ENCODE assay signal across 1 cellular context in the genomic region with DNA sequence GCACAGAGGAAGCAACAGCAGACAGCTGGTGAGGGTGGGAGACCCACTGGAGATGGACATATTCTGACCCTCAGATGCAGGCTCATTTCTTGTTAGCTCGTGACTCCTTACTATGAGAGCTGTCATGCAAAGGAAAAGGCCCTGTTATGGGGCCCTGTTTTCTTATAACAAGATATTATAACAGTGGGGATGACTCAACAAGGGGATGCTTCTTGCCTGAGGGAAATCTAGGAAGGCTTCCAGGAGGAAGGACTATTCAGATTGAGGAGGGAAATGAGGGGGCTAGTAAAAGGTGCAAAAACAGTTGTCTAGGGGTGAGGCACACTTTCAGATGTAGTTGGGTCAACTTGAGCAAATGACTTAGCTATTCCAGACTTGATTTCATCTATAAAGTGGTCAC.
TF ChIP-seq lines count a peak whose summit lies in the region.

No MANE protein-coding gene starts in this region.

TF ChIP-seq in GM23338, 12 proteins besides CTCF, POLR2A, EP300 and RAD21 (continued from another document):
- TF ChIP-seq, protein P1, sequence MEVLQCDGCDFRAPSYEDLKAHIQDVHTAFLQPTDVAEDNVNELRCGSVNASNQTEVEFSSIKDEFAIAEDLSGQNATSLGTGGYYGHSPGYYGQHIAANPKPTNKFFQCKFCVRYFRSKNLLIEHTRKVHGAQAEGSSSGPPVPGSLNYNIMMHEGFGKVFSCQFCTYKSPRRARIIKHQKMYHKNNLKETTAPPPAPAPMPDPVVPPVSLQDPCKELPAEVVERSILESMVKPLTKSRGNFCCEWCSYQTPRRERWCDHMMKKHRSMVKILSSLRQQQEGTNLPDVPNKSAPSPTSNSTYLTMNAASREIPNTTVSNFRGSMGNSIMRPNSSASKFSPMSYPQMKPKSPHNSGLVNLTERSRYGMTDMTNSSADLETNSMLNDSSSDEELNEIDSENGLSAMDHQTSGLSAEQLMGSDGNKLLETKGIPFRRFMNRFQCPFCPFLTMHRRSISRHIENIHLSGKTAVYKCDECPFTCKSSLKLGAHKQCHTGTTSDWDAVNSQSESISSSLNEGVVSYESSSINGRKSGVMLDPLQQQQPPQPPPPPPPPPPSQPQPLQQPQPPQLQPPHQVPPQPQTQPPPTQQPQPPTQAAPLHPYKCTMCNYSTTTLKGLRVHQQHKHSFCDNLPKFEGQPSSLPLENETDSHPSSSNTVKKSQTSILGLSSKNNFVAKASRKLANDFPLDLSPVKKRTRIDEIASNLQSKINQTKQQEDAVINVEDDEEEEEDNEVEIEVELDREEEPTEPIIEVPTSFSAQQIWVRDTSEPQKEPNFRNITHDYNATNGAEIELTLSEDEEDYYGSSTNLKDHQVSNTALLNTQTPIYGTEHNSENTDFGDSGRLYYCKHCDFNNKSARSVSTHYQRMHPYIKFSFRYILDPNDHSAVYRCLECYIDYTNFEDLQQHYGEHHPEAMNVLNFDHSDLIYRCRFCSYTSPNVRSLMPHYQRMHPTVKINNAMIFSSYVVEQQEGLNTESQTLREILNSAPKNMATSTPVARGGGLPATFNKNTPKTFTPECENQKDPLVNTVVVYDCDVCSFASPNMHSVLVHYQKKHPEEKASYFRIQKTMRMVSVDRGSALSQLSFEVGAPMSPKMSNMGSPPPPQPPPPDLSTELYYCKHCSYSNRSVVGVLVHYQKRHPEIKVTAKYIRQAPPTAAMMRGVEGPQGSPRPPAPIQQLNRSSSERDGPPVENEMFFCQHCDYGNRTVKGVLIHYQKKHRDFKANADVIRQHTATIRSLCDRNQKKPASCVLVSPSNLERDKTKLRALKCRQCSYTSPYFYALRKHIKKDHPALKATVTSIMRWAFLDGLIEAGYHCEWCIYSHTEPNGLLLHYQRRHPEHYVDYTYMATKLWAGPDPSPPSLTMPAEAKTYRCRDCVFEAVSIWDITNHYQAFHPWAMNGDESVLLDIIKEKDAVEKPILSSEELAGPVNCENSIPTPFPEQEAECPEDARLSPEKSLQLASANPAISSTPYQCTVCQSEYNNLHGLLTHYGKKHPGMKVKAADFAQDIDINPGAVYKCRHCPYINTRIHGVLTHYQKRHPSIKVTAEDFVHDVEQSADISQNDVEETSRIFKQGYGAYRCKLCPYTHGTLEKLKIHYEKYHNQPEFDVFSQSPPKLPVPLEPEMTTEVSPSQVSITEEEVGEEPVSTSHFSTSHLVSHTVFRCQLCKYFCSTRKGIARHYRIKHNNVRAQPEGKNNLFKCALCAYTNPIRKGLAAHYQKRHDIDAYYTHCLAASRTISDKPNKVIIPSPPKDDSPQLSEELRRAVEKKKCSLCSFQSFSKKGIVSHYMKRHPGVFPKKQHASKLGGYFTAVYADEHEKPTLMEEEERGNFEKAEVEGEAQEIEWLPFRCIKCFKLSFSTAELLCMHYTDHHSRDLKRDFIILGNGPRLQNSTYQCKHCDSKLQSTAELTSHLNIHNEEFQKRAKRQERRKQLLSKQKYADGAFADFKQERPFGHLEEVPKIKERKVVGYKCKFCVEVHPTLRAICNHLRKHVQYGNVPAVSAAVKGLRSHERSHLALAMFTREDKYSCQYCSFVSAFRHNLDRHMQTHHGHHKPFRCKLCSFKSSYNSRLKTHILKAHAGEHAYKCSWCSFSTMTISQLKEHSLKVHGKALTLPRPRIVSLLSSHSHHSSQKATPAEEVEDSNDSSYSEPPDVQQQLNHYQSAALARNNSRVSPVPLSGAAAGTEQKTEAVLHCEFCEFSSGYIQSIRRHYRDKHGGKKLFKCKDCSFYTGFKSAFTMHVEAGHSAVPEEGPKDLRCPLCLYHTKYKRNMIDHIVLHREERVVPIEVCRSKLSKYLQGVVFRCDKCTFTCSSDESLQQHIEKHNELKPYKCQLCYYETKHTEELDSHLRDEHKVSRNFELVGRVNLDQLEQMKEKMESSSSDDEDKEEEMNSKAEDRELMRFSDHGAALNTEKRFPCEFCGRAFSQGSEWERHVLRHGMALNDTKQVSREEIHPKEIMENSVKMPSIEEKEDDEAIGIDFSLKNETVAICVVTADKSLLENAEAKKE (CRISPR knock-in tag; IDR thresholded peaks at IDR 0.05) = no peak
